24 cellular contexts compared by ENCODE assay signal in the genomic region with DNA sequence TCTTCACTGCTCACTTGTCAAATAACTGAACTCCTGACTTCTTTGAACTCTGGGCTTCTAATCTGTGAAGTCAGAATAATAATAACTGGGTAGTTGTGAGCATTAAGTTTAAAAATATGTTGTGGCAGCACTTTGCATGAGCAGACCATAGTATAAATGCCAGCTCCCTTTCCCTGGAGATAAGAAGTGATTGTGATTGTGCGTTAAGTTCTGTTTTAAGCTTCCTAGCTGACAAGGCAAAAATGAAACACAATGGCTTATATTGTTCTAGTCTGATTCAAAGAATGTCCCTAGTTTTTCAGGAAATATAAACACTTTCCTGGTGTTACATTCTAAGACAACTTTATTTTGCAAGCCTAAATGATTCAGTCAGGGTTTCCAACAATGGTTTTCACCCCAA.
DNase-seq lines count a peak whose midpoint lies in the region; ATAC-seq and TF ChIP-seq lines count a peak whose summit lies in the region.
"Had no signal": no experiment of that assay in that cellular context is flagged by ENCODE, and none has a peak within 500 bp of the region (broad histone marks: within the 10 kb centered on the region; RNA-seq: fewer than 3 reads in every experiment).

No MANE protein-coding gene starts in this region.

- H3K27me3 Mint-ChIP-seq in endothelial cell (ENCODE audit: unreplicated experiment) = no peaks in the 10 kb centered on the region

- 42 to 64% (median 59%) methylated on average over 1 of the region's 1 CpG for WGBS in adrenal gland, 4 donors

- no peak for TF ChIP-seq POLR2A in adrenal gland (IDR thresholded peaks at IDR 0.05)

- H3K36me3 Mint-ChIP-seq in endothelial cell (ENCODE audit: low read depth, unreplicated experiment) = peaks cover 28% of the 10 kb centered on the region

- TF ChIP-seq CTCF in endothelial cell (IDR thresholded peaks at IDR 0.05; ENCODE audit: unreplicated experiment) = no peak
- TF ChIP-seq CTCF in retinal pigment epithelial cell (conservative IDR thresholded peaks at IDR 0.05; ENCODE audit: low read depth, low read length) = no peak
- no peak for TF ChIP-seq CTCF in adrenal gland (IDR thresholded peaks at IDR 0.05)

- H3K4me3 Mint-ChIP-seq in endothelial cell (ENCODE audit: unreplicated experiment) = peak overlapping the region; percentile 10
- H3K4me3 Mint-ChIP-seq: nephron progenitor cell had no signal

- H3K4me1 Mint-ChIP-seq in endothelial cell (ENCODE audit: unreplicated experiment) = peaks cover 74% of the 10 kb centered on the region

- no peaks in the 10 kb centered on the region for H3K9me3 ChIP-seq in adrenal gland (replicated peaks in 1 of 3)
- H3K9me3 ChIP-seq: BE2C, breast epithelium, pancreas, upper lobe of right lung had no signal

- ATAC-seq in left lobe of liver (peak; percentile 36), GM18498 (IDR thresholded peaks at IDR 0.05; ENCODE audit: unreplicated experiment) (no peak)
- ATAC-seq: Panc1 had no signal

- peak overlapping the region in 1 of 5 donors; percentile 69 for H3K27ac ChIP-seq in adrenal gland
- H3K27ac ChIP-seq: pancreas had no signal

- H3K4me3 ChIP-seq in retinal pigment epithelial cell (ENCODE audit: low read length) (no peak overlapping the region), adrenal gland (no peak overlapping the region)
- H3K4me3 ChIP-seq: breast epithelium, pancreas, upper lobe of right lung had no signal

- no peaks in the 10 kb centered on the region for H3K36me3 ChIP-seq in adrenal gland (replicated peaks in 1 of 2)
- H3K36me3 ChIP-seq: BE2C, breast epithelium, pancreas, upper lobe of right lung had no signal

- DNase-seq in NCI-H526 (lab: John Stamatoyannopoulos, UW) (peak; percentile 43 to 65), endothelial cell (ENCODE audit: low spot score) (no peak), left lobe of liver (ENCODE audit: low spot score) (no peak), retinal pigment epithelial cell (ENCODE audit: low read depth) (peak; percentile 77), adrenal gland (no peak), NCI-H510A (lab: John Stamatoyannopoulos, UW) (no peak), NK-92 (lab: John Stamatoyannopoulos, UW; ENCODE audit: unreplicated experiment) (no peak)
- DNase-seq: activated CD4-positive, alpha-beta T cell treated with anti-CD3 and anti-CD28 coated beads for 4 hours; activated CD8-positive, alpha-beta memory T cell treated with anti-CD3 and anti-CD28 coated beads for 24 hours; activated gamma-delta T cell treated with Interleukin-2 at 50 U/mL for 16 hours; activated T-cell treated with anti-CD3 and anti-CD28 coated beads, Interleukin-2, amount 50 U/mL, for 1 hour; BE2C; cortex of kidney; DND-41; HCEC 1CT; NCI-H1436 treated with DMSO at 0.1 percent for 48 hours; NCI-H524; nephron progenitor cell; pancreas; stimulated activated CD8-positive, alpha-beta memory T cell treated with anti-CD3 and anti-CD28 coated beads, Interleukin-4, amount 100 ng/mL, for 48 hours; upper lobe of right lung had no signal

- H3K4me1 ChIP-seq in adrenal gland (replicated peaks in 1 of 2) = peaks cover 9 to 31% of the 10 kb centered on the region in 2 donors
- H3K4me1 ChIP-seq: BE2C, breast epithelium, pancreas had no signal

- intact Hi-C loops in adrenal gland (cut with DNase I) = no loop called here

- no peaks in the 10 kb centered on the region for H3K9me3 Mint-ChIP-seq in endothelial cell (ENCODE audit: unreplicated experiment)
- H3K9me3 Mint-ChIP-seq: nephron progenitor cell had no signal

- peak overlapping the region; percentile 91 for H3K27ac Mint-ChIP-seq in endothelial cell (ENCODE audit: unreplicated experiment)
- H3K27ac Mint-ChIP-seq: nephron progenitor cell had no signal

- H3K27me3 ChIP-seq in adrenal gland = no peaks in the 10 kb centered on the region
- H3K27me3 ChIP-seq: BE2C, breast epithelium, pancreas, upper lobe of right lung had no signal

Comparison
In these comparisons a context has a peak if more than half of its experiments do, and no peak if none do; other contexts are left out.
1. DNase-seq: peak in NCI-H526 (2 of 2) and retinal pigment epithelial cell (single experiment); none in endothelial cell (single experiment), left lobe of liver (single experiment), adrenal gland (0 of 7), NCI-H510A (single experiment) and NK-92 (single experiment).